ENCODE assay signal across 8 cellular contexts in the genomic region with DNA sequence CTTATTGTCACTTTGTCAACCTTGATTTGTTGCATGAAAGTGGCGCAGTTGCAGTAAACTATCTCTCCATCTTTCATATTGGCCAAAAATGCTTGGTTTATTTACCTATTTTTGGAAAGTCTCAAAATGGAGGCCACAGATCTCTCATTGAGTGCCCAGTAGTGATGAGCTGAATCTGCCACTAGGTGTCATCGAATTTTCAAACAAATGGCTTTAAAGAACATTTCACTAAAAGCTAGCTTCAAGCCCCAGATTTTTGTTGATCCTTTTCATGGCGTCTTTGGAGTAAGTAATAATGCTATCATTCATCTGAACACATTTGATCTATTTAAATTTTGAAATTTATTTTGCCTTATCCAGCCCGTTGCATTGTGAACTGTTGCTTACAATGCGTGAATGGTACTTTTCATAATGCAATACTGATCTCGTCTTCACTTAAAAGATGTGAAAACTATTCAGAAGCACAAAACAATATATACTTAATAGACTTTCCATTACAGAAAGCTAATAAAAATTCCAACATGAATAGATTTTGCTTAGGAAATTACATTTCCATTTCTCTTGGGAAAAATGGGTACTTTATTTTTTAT.
DNase-seq lines count a peak whose midpoint lies in the region; ATAC-seq and TF ChIP-seq lines count a peak whose summit lies in the region.

No MANE protein-coding gene starts in this region.

- H3K4me3 ChIP-seq in HFF-Myc (replicated peaks; ENCODE audit: low read depth, low read length) (no peak overlapping the region), PC-9 (no peak overlapping the region)

- intact Hi-C loops in PC-9 (cut with micrococcal nuclease; ENCODE audit: unreplicated experiment), result loop anchor here (10.0 kb wide), 1 partner anchor 589 kb away; no protein-coding TSS in a partner anchor
- intact Hi-C loops in posterior vena cava (cut with DNase I), result no loop called here

- DNase-seq in ELF-1 (ENCODE audit: low read depth, low spot score) (peak; percentile 14), HFF-Myc (ENCODE audit: extremely low read depth, low read depth) (peak; percentile 14), PC-9 (no peak), iPS-NIHi11 (ENCODE audit: low spot score) (peak; percentile 61), posterior vena cava (ENCODE audit: low spot score) (no peak)
- DNase-seq in stimulated activated naive CD8-positive, alpha-beta T cell treated with anti-CD3 and anti-CD28 coated beads, Interleukin-15, amount 100 ng/mL, for 72 hours, result no peak

- BruUV-seq in PC-9 (replicated peaks; lab: Mats Ljungman, UMichigan), result no TSS peak

- H3K36me3 ChIP-seq in PC-9 (ENCODE audit: low read depth), result no peaks in the 10 kb centered on the region

- no peaks in the 10 kb centered on the region for H3K9me3 ChIP-seq in PC-9 (ENCODE audit: insufficient read depth, low read depth)

- H3F3A ChIP-seq in PC-9 (ENCODE audit: insufficient read depth, low read depth), result no peaks in the 10 kb centered on the region

- H3K4me1 ChIP-seq in PC-9 (replicated peaks; ENCODE audit: insufficient read depth), result no peaks in the 10 kb centered on the region

- no peak overlapping the region for H2AFZ ChIP-seq in PC-9

- no peaks in the 10 kb centered on the region for H3K79me2 ChIP-seq in PC-9 (ENCODE audit: low read depth)

- no peaks in the 10 kb centered on the region for H4K20me1 ChIP-seq in PC-9 (ENCODE audit: insufficient read depth)

- H3K9me2 ChIP-seq in PC-9 (ENCODE audit: insufficient read depth), result no peaks in the 10 kb centered on the region; the same call in 1 of the 2 replicates

- ATAC-seq in GM21825 (IDR thresholded peaks at IDR 0.05; ENCODE audit: unreplicated experiment), result no peak
- ATAC-seq in stimulated activated naive CD8-positive, alpha-beta T cell treated with anti-CD3 and anti-CD28 coated beads, Interleukin-15, amount 100 ng/mL, for 72 hours, result no peak
- ATAC-seq in GM21381 (IDR thresholded peaks at IDR 0.05; ENCODE audit: unreplicated experiment), result no peak

- CTCF ChIA-PET in PC-9 (lab: Charles Lee), result no interaction called here

- no peaks in the 10 kb centered on the region; the same call in 1 of the 2 replicates for H3K27me3 ChIP-seq in PC-9 (ENCODE audit: insufficient read depth, low read depth)

- no peak overlapping the region for H3K4me2 ChIP-seq in PC-9

- TF ChIP-seq CTCF in HFF-Myc (IDR thresholded peaks at IDR 0.05; ENCODE audit: low read depth, low read length, missing control alignments) (peak; percentile 59), PC-9 (conservative IDR thresholded peaks at IDR 0.05) (peak; percentile 61)

- no peaks in the 10 kb centered on the region for H3K9me3 Mint-ChIP-seq in stimulated activated naive CD8-positive, alpha-beta T cell treated with anti-CD3 and anti-CD28 coated beads, Interleukin-15, amount 100 ng/mL, for 72 hours

- H3K27me3 Mint-ChIP-seq in stimulated activated naive CD8-positive, alpha-beta T cell treated with anti-CD3 and anti-CD28 coated beads, Interleukin-15, amount 100 ng/mL, for 72 hours, result peaks cover 13% of the 10 kb centered on the region

- H3K27ac ChIP-seq in PC-9, result no peak overlapping the region

- H3K4me1 Mint-ChIP-seq in stimulated activated naive CD8-positive, alpha-beta T cell treated with anti-CD3 and anti-CD28 coated beads, Interleukin-15, amount 100 ng/mL, for 72 hours, result no peaks in the 10 kb centered on the region

- POLR2A ChIA-PET in PC-9 (lab: Charles Lee; ENCODE audit: unreplicated experiment), result no interaction called here

- no peak overlapping the region for H3K4me3 Mint-ChIP-seq in stimulated activated naive CD8-positive, alpha-beta T cell treated with anti-CD3 and anti-CD28 coated beads, Interleukin-15, amount 100 ng/mL, for 72 hours

- H3K27ac Mint-ChIP-seq in stimulated activated naive CD8-positive, alpha-beta T cell treated with anti-CD3 and anti-CD28 coated beads, Interleukin-15, amount 100 ng/mL, for 72 hours, result no peak overlapping the region

Comparison
In these comparisons a context has a peak if more than half of its experiments do, and no peak if none do; other contexts are left out.
1. DNase-seq: peak in ELF-1 (single experiment), HFF-Myc (single experiment) and iPS-NIHi11 (single experiment); none in PC-9 (0 of 2), posterior vena cava (single experiment) and stimulated activated naive CD8-positive, alpha-beta T cell treated with anti-CD3 and anti-CD28 coated beads, Interleukin-15, amount 100 ng/mL, for 72 hours (0 of 2).